16 cellular contexts compared by ENCODE assay signal in genomic region chr14:61433169-61433568, GRCh38.
DNase-seq lines count a peak whose midpoint lies in the region; ATAC-seq, FAIRE-seq and TF ChIP-seq lines count a peak whose summit lies in the region.
"Had no signal": no experiment of that assay in that cellular context is flagged by ENCODE, and none has a peak within 500 bp of the region (broad histone marks: within the 10 kb centered on the region; RNA-seq: fewer than 3 reads in every experiment).

No MANE protein-coding gene starts in this region.

- FAIRE-seq in bronchial epithelial cell (lab: Jason Lieb, UNC), result no peak
- FAIRE-seq: endometrium, RCC 7860 had no signal

- peaks cover 70% of the 10 kb centered on the region for H3K4me1 Mint-ChIP-seq in T-helper 1 cell treated with Interleukin-12 subunit alpha and Interleukin-12 subunit beta and Interleukin-4 antibody, amounts not matched to agents 30 μg/mL and 1 μg/mL, for 36 hours (ENCODE audit: low read depth)
- H3K4me1 Mint-ChIP-seq in Caco-2 (ENCODE audit: low read depth, unreplicated experiment) (peaks cover 45% of the 10 kb centered on the region), Calu3 (ENCODE audit: low read depth, unreplicated experiment) (peaks cover 15% of the 10 kb centered on the region)
- peaks cover 74 to 87% of the 10 kb centered on the region in 2 donors for H3K4me1 Mint-ChIP-seq in natural killer cell treated with Interleukin-12 subunit alpha and Interleukin-12 subunit beta and Interleukin-15 and Interleukin-18, amount 100 ng/mL, for 72 hours (ENCODE audit: low read depth in 2 of 2)

- H3K4me3 Mint-ChIP-seq in T-helper 1 cell treated with Interleukin-12 subunit alpha and Interleukin-12 subunit beta and Interleukin-4 antibody, amounts not matched to agents 30 μg/mL and 1 μg/mL, for 36 hours, result peak overlapping the region; percentile 5
- H3K4me3 Mint-ChIP-seq in Caco-2 (ENCODE audit: unreplicated experiment), result no peak overlapping the region
- peak overlapping the region; percentile 81 for H3K4me3 Mint-ChIP-seq in natural killer cell treated with Interleukin-12 subunit alpha and Interleukin-12 subunit beta and Interleukin-15 and Interleukin-18, amount 100 ng/mL, for 72 hours
- H3K4me3 Mint-ChIP-seq in Calu3 (ENCODE audit: low read depth, unreplicated experiment), result no peak overlapping the region

- BruUV-seq in Caco-2 (replicated peaks; lab: Mats Ljungman, UMichigan), result no TSS peak
- BruUV-seq in Calu3 (replicated peaks; lab: Mats Ljungman, UMichigan), result no TSS peak

- H3K9me3 Mint-ChIP-seq in T-helper 1 cell treated with Interleukin-12 subunit alpha and Interleukin-12 subunit beta and Interleukin-4 antibody, amounts not matched to agents 30 μg/mL and 1 μg/mL, for 36 hours, result no peaks in the 10 kb centered on the region
- H3K9me3 Mint-ChIP-seq in Caco-2 (ENCODE audit: unreplicated experiment) (peaks cover 14% of the 10 kb centered on the region), Calu3 (ENCODE audit: low read depth, unreplicated experiment) (no peaks in the 10 kb centered on the region)
- no peaks in the 10 kb centered on the region for H3K9me3 Mint-ChIP-seq in natural killer cell treated with Interleukin-12 subunit alpha and Interleukin-12 subunit beta and Interleukin-15 and Interleukin-18, amount 100 ng/mL, for 72 hours

- no peak for ATAC-seq in natural killer cell treated with Interleukin-12 subunit alpha and Interleukin-12 subunit beta and Interleukin-15 and Interleukin-18, amount 100 ng/mL, for 72 hours
- ATAC-seq in GM18861 (IDR thresholded peaks at IDR 0.05; ENCODE audit: unreplicated experiment), result no peak
- ATAC-seq in HG03571 (IDR thresholded peaks at IDR 0.05; ENCODE audit: unreplicated experiment), result no peak
- ATAC-seq: left lung had no signal

- DNase-seq in T-helper 1 cell (no peak), Caco-2 (no peak), bronchial epithelial cell (ENCODE audit: low read depth) (peak; percentile 22), Calu3 (no peak)
- no peak for DNase-seq in natural killer cell treated with Interleukin-12 subunit alpha and Interleukin-12 subunit beta and Interleukin-15 and Interleukin-18, amount 100 ng/mL, for 72 hours (ENCODE audit: low spot score)
- DNase-seq: heart left ventricle, left lung, NCI-H510A, nucleus accumbens, T-helper 9 cell, upper lobe of left lung had no signal

- H3K27me3 ChIP-seq in Caco-2 (replicated peaks; ENCODE audit: control insufficient read depth, insufficient read depth, low read length) (no peaks in the 10 kb centered on the region), bronchial epithelial cell (ENCODE audit: control insufficient read depth, insufficient read depth, low read length) (no peaks in the 10 kb centered on the region)
- H3K27me3 ChIP-seq: heart left ventricle, left lung, upper lobe of left lung had no signal

- H3K9me3 ChIP-seq in Caco-2, result no peaks in the 10 kb centered on the region
- H3K9me3 ChIP-seq: left lung, upper lobe of left lung had no signal

- intact Hi-C loops in Caco-2 (cut with micrococcal nuclease; ENCODE audit: unreplicated experiment), result no loop called here
- intact Hi-C loops in Calu3 (cut with micrococcal nuclease; ENCODE audit: unreplicated experiment), result loop anchor here (10.0 kb wide), 1 partner anchor 108 kb away; the partner anchor contains the start of gene PRKCH

- H3K4me3 ChIP-seq in Caco-2 (ENCODE audit: low read depth, low read length), result no peak overlapping the region
- no peak overlapping the region for H3K4me3 ChIP-seq in bronchial epithelial cell (ENCODE audit: low read depth, low read length)
- H3K4me3 ChIP-seq: heart left ventricle, left lung, upper lobe of left lung had no signal

- H3K27me3 Mint-ChIP-seq in T-helper 1 cell treated with Interleukin-12 subunit alpha and Interleukin-12 subunit beta and Interleukin-4 antibody, amounts not matched to agents 30 μg/mL and 1 μg/mL, for 36 hours (ENCODE audit: low read depth), result no peaks in the 10 kb centered on the region
- H3K27me3 Mint-ChIP-seq in Caco-2 (ENCODE audit: insufficient read depth, unreplicated experiment) (no peaks in the 10 kb centered on the region), Calu3 (ENCODE audit: unreplicated experiment) (no peaks in the 10 kb centered on the region)
- no peaks in the 10 kb centered on the region for H3K27me3 Mint-ChIP-seq in natural killer cell treated with Interleukin-12 subunit alpha and Interleukin-12 subunit beta and Interleukin-15 and Interleukin-18, amount 100 ng/mL, for 72 hours

- no peaks in the 10 kb centered on the region for H3K36me3 ChIP-seq in Caco-2 (ENCODE audit: control insufficient read depth, insufficient read depth, low read length)
- no peaks in the 10 kb centered on the region for H3K36me3 ChIP-seq in bronchial epithelial cell (ENCODE audit: control insufficient read depth, insufficient read depth, low read length)
- H3K36me3 ChIP-seq: heart left ventricle, left lung, upper lobe of left lung had no signal

- POLR2A ChIA-PET in Caco-2 (lab: Charles Lee), result no interaction called here

- peak overlapping the region; percentile 61 for H3K27ac Mint-ChIP-seq in T-helper 1 cell treated with Interleukin-12 subunit alpha and Interleukin-12 subunit beta and Interleukin-4 antibody, amounts not matched to agents 30 μg/mL and 1 μg/mL, for 36 hours
- peak overlapping the region; percentile 31 for H3K27ac Mint-ChIP-seq in Caco-2 (ENCODE audit: unreplicated experiment)
- H3K27ac Mint-ChIP-seq in natural killer cell treated with Interleukin-12 subunit alpha and Interleukin-12 subunit beta and Interleukin-15 and Interleukin-18, amount 100 ng/mL, for 72 hours, result peak overlapping the region; percentile 79 to 92
- H3K27ac Mint-ChIP-seq in Calu3 (ENCODE audit: unreplicated experiment), result no peak overlapping the region

- TF ChIP-seq CTCF in Caco-2 (IDR thresholded peaks at IDR 0.05; ENCODE audit: insufficient read depth in 1 of 2, low read depth in 1 of 2, low read length in 1 of 2, severe bottlenecking in 1 of 2, unreplicated experiment in 1 of 2) (no peak), bronchial epithelial cell (IDR thresholded peaks at IDR 0.05; ENCODE audit: insufficient read depth, low read length, severe bottlenecking) (no peak), Calu3 (IDR thresholded peaks at IDR 0.05; ENCODE audit: unreplicated experiment) (no peak)

- CTCF ChIA-PET in Caco-2 (lab: Charles Lee) (no interaction called here), Calu3 (lab: Charles Lee) (interaction anchor here (0.6 to 1.6 kb wide), 2 partner anchors 15 to 192 kb away, joined by 3 to 8 read pairs; no protein-coding TSS in a partner anchor)

- H3K36me3 Mint-ChIP-seq in T-helper 1 cell treated with Interleukin-12 subunit alpha and Interleukin-12 subunit beta and Interleukin-4 antibody, amounts not matched to agents 30 μg/mL and 1 μg/mL, for 36 hours (ENCODE audit: low read depth), result peaks cover 26% of the 10 kb centered on the region
- no peaks in the 10 kb centered on the region for H3K36me3 Mint-ChIP-seq in Caco-2 (ENCODE audit: insufficient read depth, unreplicated experiment)
- peaks cover 14% of the 10 kb centered on the region for H3K36me3 Mint-ChIP-seq in natural killer cell treated with Interleukin-12 subunit alpha and Interleukin-12 subunit beta and Interleukin-15 and Interleukin-18, amount 100 ng/mL, for 72 hours
- no peaks in the 10 kb centered on the region for H3K36me3 Mint-ChIP-seq in Calu3 (ENCODE audit: insufficient read depth, unreplicated experiment)

- peaks cover 47% of the 10 kb centered on the region for H3K4me1 ChIP-seq in Caco-2

Comparison
In these comparisons a context has a peak if more than half of its experiments do, and no peak if none do; other contexts are left out.
1. H3K4me3 Mint-ChIP-seq: peak in T-helper 1 cell treated with Interleukin-12 subunit alpha and Interleukin-12 subunit beta and Interleukin-4 antibody, amounts not matched to agents 30 μg/mL and 1 μg/mL, for 36 hours (single experiment) and natural killer cell treated with Interleukin-12 subunit alpha and Interleukin-12 subunit beta and Interleukin-15 and Interleukin-18, amount 100 ng/mL, for 72 hours (single experiment); none in Caco-2 (single experiment) and Calu3 (single experiment).